In the genomic region with DNA sequence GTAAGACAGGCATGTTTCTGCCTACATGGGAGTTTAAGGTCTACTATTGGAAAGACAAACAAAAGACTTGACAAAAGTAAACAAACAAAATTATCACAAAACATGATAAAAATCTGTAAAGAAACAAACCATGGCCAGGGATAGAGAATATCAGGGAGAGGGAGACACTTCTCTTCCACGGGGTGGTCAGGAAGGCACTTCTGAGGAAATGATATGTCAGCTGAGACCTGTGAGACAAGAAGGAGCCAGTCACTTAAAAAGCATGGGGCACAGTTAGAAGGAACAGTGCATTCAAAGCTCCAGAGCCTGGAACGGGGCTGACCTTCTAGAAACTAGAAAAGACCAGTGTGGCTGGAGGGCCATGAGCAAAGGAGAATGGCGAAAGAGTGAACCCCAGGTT, we compare ENCODE assay signal across 8 cellular contexts. TPM values are rescaled to one million over a fixed set of nuclear protein-coding genes. Genes with fewer than 3 reads are reported as not detected.
"Had no signal": no experiment of that assay in that cellular context is flagged by ENCODE, and none has a peak within 500 bp of the region (broad histone marks: within the 10 kb centered on the region; RNA-seq: fewer than 3 reads in every experiment).

No MANE protein-coding gene starts in this region.

- H3K4me3 ChIP-seq: GM23248 had no signal

- FAIRE-seq: HTR-8/SVneo had no signal

- DNase-seq: GM23248, GOT3, H7, Karpas-422, KBM-7 had no signal

- H3K9ac ChIP-seq: GM23248, KMS-11 had no signal

- H3K4me2 ChIP-seq: KMS-11 had no signal

- ATAC-seq: HCT116 had no signal

- H3K27ac ChIP-seq: GM23248, KMS-11 had no signal

- H2AFZ ChIP-seq: GM23248 had no signal

RNA-seq across cellular contexts. Expression of gene SLC16A10, which starts 35.1 kb away (rescaled TPM):
- total RNA-seq: GM23248 had no signal
- polyA plus RNA-seq: GM23248 had no signal
